In the genomic region with DNA sequence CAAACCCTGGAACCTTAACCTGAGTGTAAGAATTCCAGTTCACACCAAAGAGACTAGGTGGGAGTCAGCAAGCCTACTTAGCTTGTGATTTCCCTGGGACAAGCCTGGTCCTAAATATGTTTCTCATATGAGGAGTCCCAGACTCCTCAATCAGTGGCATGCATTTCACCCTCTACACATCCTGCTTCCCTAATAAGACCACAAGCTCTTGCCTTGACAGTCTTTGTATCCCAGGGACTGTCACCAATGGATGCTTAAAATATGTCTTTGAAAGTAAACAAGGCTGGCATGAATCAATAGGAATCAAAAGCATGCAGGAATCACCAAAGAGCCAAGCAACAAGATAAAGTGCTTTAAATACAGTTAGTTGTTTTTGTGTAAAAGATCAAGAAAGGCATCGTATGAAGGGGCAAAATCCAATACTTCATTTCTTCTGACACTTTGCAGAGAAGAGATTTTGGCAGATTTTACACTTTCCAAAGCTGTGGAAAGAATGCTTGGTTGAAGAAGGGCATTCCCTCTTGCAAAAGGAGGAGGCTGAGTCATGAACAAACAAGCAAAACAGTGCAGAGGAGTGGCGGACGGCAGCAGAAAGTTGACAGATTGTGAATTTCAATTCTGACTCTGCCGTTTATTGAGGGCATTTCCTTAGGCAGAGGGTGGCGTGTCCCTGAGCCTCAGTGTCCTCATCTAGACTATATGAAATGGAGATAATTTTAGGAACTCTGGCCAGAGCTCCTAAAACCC, we compare ENCODE assay signal across 21 cellular contexts. TPM values are rescaled to one million over a fixed set of nuclear protein-coding genes. Genes with fewer than 3 reads are reported as not detected.
DNase-seq lines count a peak whose midpoint lies in the region; ATAC-seq and TF ChIP-seq lines count a peak whose summit lies in the region.
"Had no signal": no experiment of that assay in that cellular context is flagged by ENCODE, and none has a peak within 500 bp of the region (broad histone marks: within the 10 kb centered on the region; RNA-seq: fewer than 3 reads in every experiment).

No MANE protein-coding gene starts in this region.

- peak; percentile 35 for DNase-seq in Caki2 (ENCODE audit: low read depth)
- peak; percentile 77 for DNase-seq in NCI-H226
- no peak for DNase-seq in nephron progenitor cell
- DNase-seq in chondrocyte (ENCODE audit: low spot score), result no peak
- DNase-seq in NK-92 treated with Interleukin-12 subunit alpha and Interleukin-12 subunit beta, amount 100 ng/mL, for 24 hours (lab: John Stamatoyannopoulos, UW), result no peak
- DNase-seq: activated CD4-positive, alpha-beta T cell treated with anti-CD3 and anti-CD28 coated beads, Interleukin-2, amount 10 ng/mL, durations not matched to agents 24 days and 14 days; activated naive CD4-positive, alpha-beta T cell treated with Interleukin-2 at 50 U/mL for 16 hours; Caco-2; dermis blood vessel endothelial cell; erythroblast; hypothalamus; NCI-H1092; sigmoid colon; stimulated activated CD4-positive, alpha-beta T cell treated with anti-CD3 and anti-CD28 coated beads, Interleukin-2, amount 100 ng/mL, for 24 hours; substantia nigra; SW 1271 had no signal

- H3K27ac Mint-ChIP-seq in nephron progenitor cell (peak overlapping the region; percentile 62), chondrocyte (ENCODE audit: unreplicated experiment) (no peak overlapping the region)
- H3K27ac Mint-ChIP-seq: activated CD4-positive, alpha-beta T cell treated with anti-CD3 and anti-CD28 coated beads, Interleukin-2, amount 10 ng/mL, durations not matched to agents 24 days and 14 days; IgD-negative memory B cell had no signal

- H3K4me3 Mint-ChIP-seq in nephron progenitor cell (no peak overlapping the region), chondrocyte (ENCODE audit: unreplicated experiment) (no peak overlapping the region)
- H3K4me3 Mint-ChIP-seq: activated CD4-positive, alpha-beta T cell treated with anti-CD3 and anti-CD28 coated beads, Interleukin-2, amount 10 ng/mL, durations not matched to agents 24 days and 14 days; brain; IgD-negative memory B cell had no signal

- peaks cover 13% of the 10 kb centered on the region for H3K27me3 Mint-ChIP-seq in nephron progenitor cell (ENCODE audit: low read depth, poor library complexity)
- H3K27me3 Mint-ChIP-seq in chondrocyte (ENCODE audit: low read depth), result peaks cover 9% of the 10 kb centered on the region
- H3K27me3 Mint-ChIP-seq: IgD-negative memory B cell had no signal

- H3K4me1 Mint-ChIP-seq in nephron progenitor cell (no peaks in the 10 kb centered on the region), chondrocyte (ENCODE audit: low read depth) (peaks cover 13% of the 10 kb centered on the region)
- H3K4me1 Mint-ChIP-seq: activated CD4-positive, alpha-beta T cell treated with anti-CD3 and anti-CD28 coated beads, Interleukin-2, amount 10 ng/mL, durations not matched to agents 24 days and 14 days; brain; IgD-negative memory B cell had no signal

- in situ Hi-C loops in Caki2 (cut with HindIII; ENCODE audit: low pct_unique_long_range_greater_than_20kb, low sequenced_read_pairs), result no loop called here

- TF ChIP-seq CTCF in nephron progenitor cell (IDR thresholded peaks at IDR 0.05) (no peak), chondrocyte (IDR thresholded peaks at IDR 0.05) (no peak)

- H3K36me3 Mint-ChIP-seq in nephron progenitor cell (ENCODE audit: low read depth) (no peaks in the 10 kb centered on the region), chondrocyte (ENCODE audit: low read depth) (no peaks in the 10 kb centered on the region)
- H3K36me3 Mint-ChIP-seq: brain had no signal

- ATAC-seq in esophagus mucosa (peak; percentile 41), HG03280 (IDR thresholded peaks at IDR 0.05; ENCODE audit: unreplicated experiment) (no peak), HG03521 (IDR thresholded peaks at IDR 0.05; ENCODE audit: unreplicated experiment) (no peak)

- peaks cover 19% of the 10 kb centered on the region for H3K9me3 Mint-ChIP-seq in nephron progenitor cell
- H3K9me3 Mint-ChIP-seq in chondrocyte (ENCODE audit: low read depth), result no peaks in the 10 kb centered on the region
- H3K9me3 Mint-ChIP-seq: activated CD4-positive, alpha-beta T cell treated with anti-CD3 and anti-CD28 coated beads, Interleukin-2, amount 10 ng/mL, durations not matched to agents 24 days and 14 days; IgD-negative memory B cell had no signal

RNA-seq across cellular contexts. Expression of a gene that starts 8.5 kb away (rescaled TPM):
- 88.0 and 99.4 TPM in 2 replicates for total RNA-seq in Caki2 (2014; rRNA removed; shearing (Covaris generic); ENCODE audit: low replicate concordance)
- total RNA-seq in esophagus mucosa, result 1.8 TPM
- 0.17 to 0.79 TPM (median 0.52 TPM) in 3 replicates for total RNA-seq in chondrocyte

RNA-seq across cellular contexts. Expression of a gene that starts 57.1 kb away (rescaled TPM):
- total RNA-seq in Caki2 (2014; rRNA removed; shearing (Covaris generic); ENCODE audit: low replicate concordance), result 167 and 170 TPM in 2 replicates
- 231 TPM for total RNA-seq in esophagus mucosa
- total RNA-seq in chondrocyte, result 311 to 604 TPM (median 313 TPM) in 3 replicates

RNA-seq across cellular contexts. Expression of a gene that starts 58.1 kb away (rescaled TPM):
- 250 and 280 TPM in 2 replicates for total RNA-seq in Caki2 (2014; rRNA removed; shearing (Covaris generic); ENCODE audit: low replicate concordance)
- total RNA-seq in esophagus mucosa (61.4 TPM), chondrocyte (98.7 to 132 TPM (median 102 TPM) in 3 replicates)

Comparison
In these comparisons a context has a peak if more than half of its experiments do, and no peak if none do; other contexts are left out.
1. DNase-seq: peak in Caki2 (single experiment) and NCI-H226 (single experiment); none in nephron progenitor cell (single experiment), chondrocyte (single experiment) and NK-92 treated with Interleukin-12 subunit alpha and Interleukin-12 subunit beta, amount 100 ng/mL, for 24 hours (single experiment).
2. RNA of a gene that starts 8.5 kb away (total RNA-seq): 88.0 to 99.4 TPM in Caki2; 1.8 TPM in esophagus mucosa (single experiment) and 0.17 to 0.79 TPM in chondrocyte; every median in the first group is over 10 times any median in the second.